In the genomic region with DNA sequence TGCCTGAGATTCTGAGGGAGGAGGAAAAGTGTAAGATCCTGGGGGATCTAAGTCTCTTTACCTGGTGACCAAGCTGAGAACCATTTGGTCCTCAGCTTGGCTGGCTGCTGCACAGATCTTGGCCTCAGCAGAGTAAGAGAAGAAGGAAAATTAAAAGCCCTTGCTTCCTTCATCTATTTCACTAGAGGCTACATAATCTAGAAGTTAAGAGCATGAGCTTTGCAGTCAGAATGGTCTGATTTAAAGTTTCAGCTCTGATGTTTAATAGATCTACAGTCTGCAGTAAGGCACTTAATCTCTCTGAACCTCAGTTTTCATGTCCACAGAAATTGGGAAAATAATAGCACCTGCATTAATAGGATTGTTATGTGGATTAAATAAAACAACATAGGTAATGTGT, we compare ENCODE assay signal across 28 cellular contexts. TPM values are rescaled to one million over a fixed set of nuclear protein-coding genes. Genes with fewer than 3 reads are reported as not detected.
"Had no signal": no experiment of that assay in that cellular context is flagged by ENCODE, and none has a peak within 500 bp of the region (broad histone marks: within the 10 kb centered on the region; RNA-seq: fewer than 3 reads in every experiment).

No MANE protein-coding gene starts in this region.

- ATAC-seq: heart right ventricle; natural killer cell; right cardiac atrium; sciatic nerve; stimulated activated naive B cell treated with anti-CD40 and anti-IgM and Interleukin-4, amounts not matched to agents 10 μg/mL and 1 μg/mL and 100 μg/mL, for 72 hours; stimulated activated naive CD8-positive, alpha-beta T cell treated with anti-CD3 and anti-CD28 coated beads, Interleukin-15, Interleukin-2, amounts not matched to agents 100 U/mL and 50 U/mL, for 24 hours had no signal

- H3K4me2 ChIP-seq: hepatocyte had no signal

- H3K9me3 ChIP-seq: heart right ventricle, left ventricle myocardium inferior, neutrophil, ovary, prostate gland, stomach, testis, thyroid gland, transverse colon, upper lobe of left lung had no signal

- H3K27ac ChIP-seq: hepatocyte, neutrophil, ovary, skin epidermis, testis, transverse colon had no signal

- H3K36me3 ChIP-seq: heart right ventricle, neutrophil, ovary, prostate gland, transverse colon had no signal

- DNase-seq: heart right ventricle; islet precursor cell; left ventricle myocardium inferior; mesendoderm; naive B cell; natural killer cell; occipital lobe; retina; right cardiac atrium; stimulated activated CD4-positive, alpha-beta T cell treated with anti-CD3 and anti-CD28 coated beads, Interleukin-12 subunit alpha, Interleukin-12 subunit beta, amount 100 ng/mL, for 4 hours; stimulated activated CD4-positive, alpha-beta T cell treated with anti-CD3 and anti-CD28 coated beads, Interleukin-15, amount 100 ng/mL, for 24 hours; stimulated activated CD4-positive, alpha-beta T cell treated with anti-CD3 and anti-CD28 coated beads, Interleukin-2, amount 100 ng/mL, for 24 hours; stimulated activated CD4-positive, alpha-beta T cell treated with anti-CD3 and anti-CD28 coated beads, Interleukin-4, amount 100 ng/mL, for 1 hour; stimulated activated naive B cell treated with anti-CD40 and anti-IgM and Interleukin-4, amounts not matched to agents 10 μg/mL and 1 μg/mL and 100 μg/mL, for 72 hours; stimulated activated naive CD8-positive, alpha-beta T cell treated with anti-CD3 and anti-CD28 coated beads, Interleukin-15, Interleukin-2, amounts not matched to agents 100 U/mL and 50 U/mL, for 24 hours; stomach; testis; transverse colon; upper lobe of left lung had no signal

- H3K36me3 Mint-ChIP-seq: mesothelial cell of epicardium, natural killer cell had no signal

- H3K4me1 ChIP-seq: prostate gland had no signal

- H3K9me3 Mint-ChIP-seq: mesothelial cell of epicardium; naive B cell; natural killer cell; stimulated activated naive B cell treated with anti-CD40 and anti-IgM and Interleukin-4, amounts not matched to agents 10 μg/mL and 1 μg/mL and 100 μg/mL, for 72 hours had no signal

- H3K27ac Mint-ChIP-seq: mesothelial cell of epicardium; stimulated activated naive B cell treated with anti-CD40 and anti-IgM and Interleukin-4, amounts not matched to agents 10 μg/mL and 1 μg/mL and 100 μg/mL, for 72 hours had no signal

- H3K4me3 ChIP-seq: heart right ventricle, hepatocyte, left ventricle myocardium inferior, lung, ovary, prostate gland, skin epidermis, stomach, testis, thyroid gland, transverse colon, upper lobe of left lung had no signal

- H2AFZ ChIP-seq: hepatocyte had no signal

- H3K27me3 ChIP-seq: ovary, testis, thyroid gland, upper lobe of left lung had no signal

- H3K4me3 Mint-ChIP-seq: mesothelial cell of epicardium; natural killer cell; stimulated activated naive B cell treated with anti-CD40 and anti-IgM and Interleukin-4, amounts not matched to agents 10 μg/mL and 1 μg/mL and 100 μg/mL, for 72 hours had no signal

RNA-seq across cellular contexts. Expression of a gene that starts 3.1 kb away (rescaled TPM):
- total RNA-seq: mesothelial cell of epicardium had no signal
